ENCODE assay signal across 1 cellular context in the genomic region with DNA sequence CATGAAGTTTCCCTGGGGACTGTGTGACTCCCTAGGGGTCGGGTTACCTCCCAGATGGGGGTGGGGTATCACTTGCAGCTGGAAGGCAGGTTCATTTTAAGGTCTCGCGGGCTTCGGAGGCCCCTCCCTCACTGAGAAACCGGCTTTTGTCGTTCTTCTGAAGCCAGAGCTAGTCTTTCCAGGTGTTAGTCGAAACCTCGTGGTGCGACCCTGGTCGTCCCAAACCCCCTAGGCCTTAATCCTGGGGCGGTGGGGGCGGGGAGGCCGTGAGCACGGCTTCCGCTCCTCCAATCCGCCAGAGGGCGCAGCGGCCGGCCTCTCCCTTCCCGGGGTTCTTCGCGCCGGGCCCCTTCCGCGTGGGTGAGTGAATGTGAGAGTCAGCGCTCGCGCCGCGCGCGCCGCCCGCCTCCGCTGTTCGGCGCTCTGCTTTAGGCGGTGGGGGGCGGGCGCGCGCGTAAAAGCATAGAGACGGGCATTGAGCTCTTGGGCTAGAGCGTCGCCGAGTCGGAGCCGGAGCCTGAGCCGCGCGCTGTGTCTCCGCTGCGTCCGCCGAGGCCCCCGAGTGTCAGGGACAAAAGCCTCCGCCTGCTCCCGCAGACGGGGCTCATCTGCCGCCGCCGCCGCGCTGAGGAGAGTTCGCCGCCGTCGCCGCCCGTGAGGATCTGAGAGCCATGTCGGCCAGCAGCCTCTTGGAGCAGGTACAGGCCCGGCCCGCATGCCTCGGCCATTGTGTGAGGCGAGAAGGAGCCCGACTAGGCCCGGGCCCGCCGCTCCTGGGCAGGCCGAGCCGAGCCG.
TF ChIP-seq lines count a peak whose summit lies in the region.

YTHDF2 (plus strand) TSS at position 491 of the 795 bp plus-strand sequence; CDS start at position 672, 181 bp downstream.

TF ChIP-seq in K562, 482 proteins besides CTCF, POLR2A, EP300 and RAD21 (continued from another document and continues in another):
- TF ChIP-seq ASH1L (IDR thresholded peaks at IDR 0.05; ENCODE audit: borderline replicate concordance, low read depth, partially characterized antibody) (peak; percentile 15), ZNF785 (CRISPR knock-in tag; IDR thresholded peaks at IDR 0.05) (no peak), MAFF (IDR thresholded peaks at IDR 0.05; ENCODE audit: low read length) (no peak), NFRKB (IDR thresholded peaks at IDR 0.05; ENCODE audit: low read depth) (peak; percentile 92), SP2 (IDR thresholded peaks at IDR 0.05; ENCODE audit: extremely low read depth, low read depth, low read length, poor library complexity, severe bottlenecking) (peak; percentile 89), ZNF143 (CRISPR knock-in tag; IDR thresholded peaks at IDR 0.05) (peak; percentile 79), MITF (IDR thresholded peaks at IDR 0.05) (no peak), HDAC3 (IDR thresholded peaks at IDR 0.05; ENCODE audit: borderline replicate concordance, partially characterized antibody) (peak; percentile 73), SMARCA5 (IDR thresholded peaks at IDR 0.05) (no peak; the same call in 1 of the 2 replicates), CSDE1 (IDR thresholded peaks at IDR 0.05) (no peak), ZNF766 (CRISPR knock-in tag; conservative IDR thresholded peaks at IDR 0.05) (peak; percentile 92), SMAD3 (CRISPR knock-in tag; conservative IDR thresholded peaks at IDR 0.05) (no peak; the same call in 1 of the 2 replicates), KDM2B (CRISPR knock-in tag; IDR thresholded peaks at IDR 0.05) (no peak), XRCC5 (IDR thresholded peaks at IDR 0.05; ENCODE audit: low read depth, low read length) (peak; percentile 93), ZNF444 (CRISPR knock-in tag; IDR thresholded peaks at IDR 0.05) (no peak), RBM15 (IDR thresholded peaks at IDR 0.05; ENCODE audit: insufficient read depth, low read length) (no peak), TOE1 (IDR thresholded peaks at IDR 0.05; ENCODE audit: borderline replicate concordance) (peak; percentile 92), TOE1 (CRISPR knock-in tag; IDR thresholded peaks at IDR 0.05; ENCODE audit: borderline replicate concordance, low read depth) (peak; percentile 19; the same call in 1 of the 2 replicates), TCFL5 (CRISPR knock-in tag; conservative IDR thresholded peaks at IDR 0.05) (0 out of 2 replicates have a peak, but pooled peaks have one; percentile 16), NELFE (IDR thresholded peaks at IDR 0.05; ENCODE audit: insufficient read depth, insufficient read length) (no peak), HNRNPL (IDR thresholded peaks at IDR 0.05; ENCODE audit: low read depth, low read length) (peak; percentile 79), CBFA2T3 (IDR thresholded peaks at IDR 0.05) (peak; percentile 48; the same call in 1 of the 2 replicates), OTX1 (CRISPR knock-in tag; IDR thresholded peaks at IDR 0.05) (no peak), SRSF9 (IDR thresholded peaks at IDR 0.05; ENCODE audit: borderline replicate concordance, low read depth, low read length) (no peak), ZNF717 (CRISPR knock-in tag; IDR thresholded peaks at IDR 0.05) (no peak), GTF2A2 (tag; IDR thresholded peaks at IDR 0.05) (peak; percentile 68; the same call in 1 of the 2 replicates), ZNF76 (CRISPR knock-in tag; IDR thresholded peaks at IDR 0.05; ENCODE audit: borderline replicate concordance) (no peak; the same call in 1 of the 2 replicates), SOX6 (IDR thresholded peaks at IDR 0.05) (peak; percentile 82)
- TF ChIP-seq, protein P1, sequence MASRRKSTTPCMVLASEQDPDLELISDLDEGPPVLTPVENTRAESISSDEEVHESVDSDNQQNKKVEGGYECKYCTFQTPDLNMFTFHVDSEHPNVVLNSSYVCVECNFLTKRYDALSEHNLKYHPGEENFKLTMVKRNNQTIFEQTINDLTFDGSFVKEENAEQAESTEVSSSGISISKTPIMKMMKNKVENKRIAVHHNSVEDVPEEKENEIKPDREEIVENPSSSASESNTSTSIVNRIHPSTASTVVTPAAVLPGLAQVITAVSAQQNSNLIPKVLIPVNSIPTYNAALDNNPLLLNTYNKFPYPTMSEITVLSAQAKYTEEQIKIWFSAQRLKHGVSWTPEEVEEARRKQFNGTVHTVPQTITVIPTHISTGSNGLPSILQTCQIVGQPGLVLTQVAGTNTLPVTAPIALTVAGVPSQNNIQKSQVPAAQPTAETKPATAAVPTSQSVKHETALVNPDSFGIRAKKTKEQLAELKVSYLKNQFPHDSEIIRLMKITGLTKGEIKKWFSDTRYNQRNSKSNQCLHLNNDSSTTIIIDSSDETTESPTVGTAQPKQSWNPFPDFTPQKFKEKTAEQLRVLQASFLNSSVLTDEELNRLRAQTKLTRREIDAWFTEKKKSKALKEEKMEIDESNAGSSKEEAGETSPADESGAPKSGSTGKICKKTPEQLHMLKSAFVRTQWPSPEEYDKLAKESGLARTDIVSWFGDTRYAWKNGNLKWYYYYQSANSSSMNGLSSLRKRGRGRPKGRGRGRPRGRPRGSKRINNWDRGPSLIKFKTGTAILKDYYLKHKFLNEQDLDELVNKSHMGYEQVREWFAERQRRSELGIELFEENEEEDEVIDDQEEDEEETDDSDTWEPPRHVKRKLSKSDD (conservative IDR thresholded peaks at IDR 0.05; ENCODE audit: low read length), result 0 out of 2 replicates have a peak, but pooled peaks have one; percentile 22
- TF ChIP-seq, protein P2, sequence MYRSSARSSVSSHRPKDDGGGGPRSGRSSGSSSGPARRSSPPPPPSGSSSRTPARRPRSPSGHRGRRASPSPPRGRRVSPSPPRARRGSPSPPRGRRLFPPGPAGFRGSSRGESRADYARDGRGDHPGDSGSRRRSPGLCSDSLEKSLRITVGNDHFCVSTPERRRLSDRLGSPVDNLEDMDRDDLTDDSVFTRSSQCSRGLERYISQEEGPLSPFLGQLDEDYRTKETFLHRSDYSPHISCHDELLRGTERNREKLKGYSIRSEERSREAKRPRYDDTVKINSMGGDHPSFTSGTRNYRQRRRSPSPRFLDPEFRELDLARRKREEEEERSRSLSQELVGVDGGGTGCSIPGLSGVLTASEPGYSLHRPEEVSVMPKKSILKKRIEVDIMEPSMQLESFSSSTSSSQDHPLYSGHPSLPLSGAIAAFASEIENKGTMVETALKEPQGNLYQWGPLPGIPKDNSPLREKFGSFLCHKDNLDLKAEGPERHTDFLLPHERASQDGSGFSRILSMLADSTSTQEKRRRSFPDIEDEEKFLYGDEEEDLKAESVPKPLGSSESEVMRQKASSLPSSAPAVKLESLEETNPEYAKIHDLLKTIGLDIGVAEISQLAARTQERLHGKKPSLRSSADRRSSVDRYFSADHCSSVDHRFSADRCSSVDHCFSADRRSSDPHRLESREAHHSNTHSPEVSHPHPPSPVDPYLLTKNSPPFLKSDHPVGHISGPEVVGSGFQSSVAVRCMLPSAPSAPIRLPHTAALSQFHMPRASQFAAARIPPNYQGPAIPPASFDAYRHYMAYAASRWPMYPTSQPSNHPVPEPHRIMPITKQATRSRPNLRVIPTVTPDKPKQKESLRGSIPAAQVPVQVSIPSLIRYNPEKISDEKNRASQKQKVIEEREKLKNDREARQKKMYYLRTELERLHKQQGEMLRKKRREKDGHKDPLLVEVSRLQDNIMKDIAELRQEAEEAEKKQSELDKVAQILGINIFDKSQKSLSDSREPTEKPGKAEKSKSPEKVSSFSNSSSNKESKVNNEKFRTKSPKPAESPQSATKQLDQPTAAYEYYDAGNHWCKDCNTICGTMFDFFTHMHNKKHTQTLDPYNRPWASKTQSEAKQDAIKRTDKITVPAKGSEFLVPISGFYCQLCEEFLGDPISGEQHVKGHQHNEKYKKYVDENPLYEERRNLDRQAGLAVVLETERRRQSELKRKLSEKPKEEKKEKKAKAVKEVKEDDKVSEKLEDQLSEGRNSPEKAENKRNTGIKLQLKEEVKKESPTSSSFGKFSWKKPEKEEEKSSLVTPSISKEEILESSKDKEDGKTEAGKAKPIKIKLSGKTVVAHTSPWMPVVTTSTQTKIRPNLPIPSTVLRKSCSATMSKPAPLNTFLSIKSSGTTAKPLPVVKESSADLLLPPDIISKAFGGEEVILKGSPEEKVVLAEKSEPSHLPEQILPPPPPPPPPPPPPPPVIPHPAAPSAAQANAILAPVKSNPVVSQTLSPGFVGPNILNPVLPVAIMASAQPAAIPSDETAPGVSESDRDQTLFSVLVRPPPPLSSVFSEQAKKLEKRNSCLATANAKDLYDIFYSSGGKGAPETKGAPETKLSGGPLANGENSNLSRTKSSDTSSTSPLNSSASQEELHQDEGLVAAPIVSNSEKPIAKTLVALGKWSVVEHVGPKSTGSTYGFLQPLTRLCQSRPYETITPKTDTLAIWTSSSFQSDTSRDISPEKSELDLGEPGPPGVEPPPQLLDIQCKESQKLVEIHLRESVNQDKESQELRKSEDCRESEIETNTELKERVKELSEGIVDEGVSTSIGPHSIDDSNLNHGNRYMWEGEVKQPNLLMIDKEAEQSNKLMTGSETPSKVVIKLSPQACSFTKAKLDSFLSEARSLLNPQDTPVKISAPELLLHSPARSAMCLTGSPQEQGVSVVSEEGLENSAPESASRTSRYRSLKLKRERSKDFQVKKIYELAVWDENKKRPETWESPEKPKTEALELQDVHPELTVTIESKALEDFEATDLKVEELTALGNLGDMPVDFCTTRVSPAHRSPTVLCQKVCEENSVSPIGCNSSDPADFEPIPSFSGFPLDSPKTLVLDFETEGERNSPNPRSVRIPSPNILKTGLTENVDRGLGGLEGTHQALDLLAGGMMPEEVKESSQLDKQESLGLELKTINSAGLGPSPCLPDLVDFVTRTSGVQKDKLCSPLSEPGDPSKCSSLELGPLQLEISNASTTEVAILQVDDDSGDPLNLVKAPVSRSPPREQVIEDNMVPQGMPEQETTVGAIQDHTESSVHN (IDR thresholded peaks at IDR 0.05; ENCODE audit: borderline replicate concordance in 1 of 2, low read depth in 1 of 2), result peak in 1 of 2 experiments; percentile 37; a peak in 1 of 4 replicates
- TF ChIP-seq, protein P3, sequence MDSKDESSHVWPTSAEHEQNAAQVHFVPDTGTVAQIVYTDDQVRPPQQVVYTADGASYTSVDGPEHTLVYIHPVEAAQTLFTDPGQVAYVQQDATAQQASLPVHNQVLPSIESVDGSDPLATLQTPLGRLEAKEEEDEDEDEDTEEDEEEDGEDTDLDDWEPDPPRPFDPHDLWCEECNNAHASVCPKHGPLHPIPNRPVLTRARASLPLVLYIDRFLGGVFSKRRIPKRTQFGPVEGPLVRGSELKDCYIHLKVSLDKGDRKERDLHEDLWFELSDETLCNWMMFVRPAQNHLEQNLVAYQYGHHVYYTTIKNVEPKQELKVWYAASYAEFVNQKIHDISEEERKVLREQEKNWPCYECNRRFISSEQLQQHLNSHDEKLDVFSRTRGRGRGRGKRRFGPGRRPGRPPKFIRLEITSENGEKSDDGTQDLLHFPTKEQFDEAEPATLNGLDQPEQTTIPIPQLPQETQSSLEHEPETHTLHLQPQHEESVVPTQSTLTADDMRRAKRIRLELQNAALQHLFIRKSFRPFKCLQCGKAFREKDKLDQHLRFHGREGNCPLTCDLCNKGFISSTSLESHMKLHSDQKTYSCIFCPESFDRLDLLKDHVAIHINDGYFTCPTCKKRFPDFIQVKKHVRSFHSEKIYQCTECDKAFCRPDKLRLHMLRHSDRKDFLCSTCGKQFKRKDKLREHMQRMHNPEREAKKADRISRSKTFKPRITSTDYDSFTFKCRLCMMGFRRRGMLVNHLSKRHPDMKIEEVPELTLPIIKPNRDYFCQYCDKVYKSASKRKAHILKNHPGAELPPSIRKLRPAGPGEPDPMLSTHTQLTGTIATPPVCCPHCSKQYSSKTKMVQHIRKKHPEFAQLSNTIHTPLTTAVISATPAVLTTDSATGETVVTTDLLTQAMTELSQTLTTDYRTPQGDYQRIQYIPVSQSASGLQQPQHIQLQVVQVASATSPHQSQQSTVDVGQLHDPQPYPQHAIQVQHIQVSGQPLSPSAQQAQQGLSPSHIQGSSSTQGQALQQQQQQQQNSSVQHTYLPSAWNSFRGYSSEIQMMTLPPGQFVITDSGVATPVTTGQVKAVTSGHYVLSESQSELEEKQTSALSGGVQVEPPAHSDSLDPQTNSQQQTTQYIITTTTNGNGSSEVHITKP (IDR thresholded peaks at IDR 0.05; ENCODE audit: partially characterized antibody), result peak; percentile 93
- TF ChIP-seq, protein P4, sequence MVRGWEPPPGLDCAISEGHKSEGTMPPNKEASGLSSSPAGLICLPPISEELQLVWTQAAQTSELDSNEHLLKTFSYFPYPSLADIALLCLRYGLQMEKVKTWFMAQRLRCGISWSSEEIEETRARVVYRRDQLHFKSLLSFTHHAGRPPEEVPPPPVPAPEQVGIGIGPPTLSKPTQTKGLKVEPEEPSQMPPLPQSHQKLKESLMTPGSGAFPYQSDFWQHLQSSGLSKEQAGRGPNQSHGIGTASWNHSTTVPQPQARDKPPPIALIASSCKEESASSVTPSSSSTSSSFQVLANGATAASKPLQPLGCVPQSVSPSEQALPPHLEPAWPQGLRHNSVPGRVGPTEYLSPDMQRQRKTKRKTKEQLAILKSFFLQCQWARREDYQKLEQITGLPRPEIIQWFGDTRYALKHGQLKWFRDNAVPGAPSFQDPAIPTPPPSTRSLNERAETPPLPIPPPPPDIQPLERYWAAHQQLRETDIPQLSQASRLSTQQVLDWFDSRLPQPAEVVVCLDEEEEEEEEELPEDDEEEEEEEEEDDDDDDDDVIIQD (CRISPR knock-in tag; IDR thresholded peaks at IDR 0.05), result no peak
- TF ChIP-seq, protein P5, sequence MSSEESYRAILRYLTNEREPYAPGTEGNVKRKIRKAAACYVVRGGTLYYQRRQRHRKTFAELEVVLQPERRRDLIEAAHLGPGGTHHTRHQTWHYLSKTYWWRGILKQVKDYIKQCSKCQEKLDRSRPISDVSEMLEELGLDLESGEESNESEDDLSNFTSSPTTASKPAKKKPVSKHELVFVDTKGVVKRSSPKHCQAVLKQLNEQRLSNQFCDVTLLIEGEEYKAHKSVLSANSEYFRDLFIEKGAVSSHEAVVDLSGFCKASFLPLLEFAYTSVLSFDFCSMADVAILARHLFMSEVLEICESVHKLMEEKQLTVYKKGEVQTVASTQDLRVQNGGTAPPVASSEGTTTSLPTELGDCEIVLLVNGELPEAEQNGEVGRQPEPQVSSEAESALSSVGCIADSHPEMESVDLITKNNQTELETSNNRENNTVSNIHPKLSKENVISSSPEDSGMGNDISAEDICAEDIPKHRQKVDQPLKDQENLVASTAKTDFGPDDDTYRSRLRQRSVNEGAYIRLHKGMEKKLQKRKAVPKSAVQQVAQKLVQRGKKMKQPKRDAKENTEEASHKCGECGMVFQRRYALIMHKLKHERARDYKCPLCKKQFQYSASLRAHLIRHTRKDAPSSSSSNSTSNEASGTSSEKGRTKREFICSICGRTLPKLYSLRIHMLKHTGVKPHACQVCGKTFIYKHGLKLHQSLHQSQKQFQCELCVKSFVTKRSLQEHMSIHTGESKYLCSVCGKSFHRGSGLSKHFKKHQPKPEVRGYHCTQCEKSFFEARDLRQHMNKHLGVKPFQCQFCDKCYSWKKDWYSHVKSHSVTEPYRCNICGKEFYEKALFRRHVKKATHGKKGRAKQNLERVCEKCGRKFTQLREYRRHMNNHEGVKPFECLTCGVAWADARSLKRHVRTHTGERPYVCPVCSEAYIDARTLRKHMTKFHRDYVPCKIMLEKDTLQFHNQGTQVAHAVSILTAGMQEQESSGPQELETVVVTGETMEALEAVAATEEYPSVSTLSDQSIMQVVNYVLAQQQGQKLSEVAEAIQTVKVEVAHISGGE (CRISPR knock-in tag; IDR thresholded peaks at IDR 0.05), result peak in 2 of 3 experiments; percentile 81 to 96; a peak in 4 of 6 replicates
